In the genomic region with DNA sequence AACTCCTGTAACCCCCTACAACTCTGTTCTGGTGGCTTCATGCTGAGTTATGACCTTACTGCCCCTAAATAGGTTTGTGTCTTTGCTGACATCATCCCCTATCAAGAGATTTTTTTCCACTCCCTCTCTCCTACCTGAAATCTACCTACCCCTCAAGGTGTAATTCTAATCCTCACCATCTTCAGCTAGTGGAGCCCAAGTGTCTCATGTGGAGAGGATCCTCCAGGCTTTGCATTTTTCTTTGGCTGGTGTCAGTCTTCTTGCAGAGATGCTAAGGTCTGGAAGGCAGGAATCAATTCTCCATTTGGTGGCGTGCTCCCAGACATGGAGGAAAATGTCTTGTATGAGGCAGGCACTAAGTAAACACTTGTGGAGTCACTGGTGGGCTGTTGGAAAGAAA, we compare ENCODE assay signal across 33 cellular contexts.
"Had no signal": no experiment of that assay in that cellular context is flagged by ENCODE, and none has a peak within 500 bp of the region (broad histone marks: within the 10 kb centered on the region; RNA-seq: fewer than 3 reads in every experiment).

No MANE protein-coding gene starts in this region.

- FAIRE-seq: colon, frontal cortex had no signal

- H3K27ac Mint-ChIP-seq: activated CD4-positive, alpha-beta memory T cell treated with anti-CD3 and anti-CD28 coated beads for 36 hours; activated CD4-positive, alpha-beta T cell treated with anti-CD3 and anti-CD28 coated beads for 36 hours; activated CD4-positive, alpha-beta T cell treated with anti-CD3 and anti-CD28 coated beads, Interleukin-2, amount 10 ng/mL, durations not matched to agents 24 days and 14 days; activated CD8-positive, alpha-beta memory T cell treated with anti-CD3 and anti-CD28 coated beads, Interleukin-2, amount 10 ng/mL, durations not matched to agents 7 days and 5 days; activated CD8-positive, alpha-beta T cell treated with anti-CD3 and anti-CD28 coated beads, Interleukin-2, amount 10 ng/mL, durations not matched to agents 7 days and 5 days; activated naive CD4-positive, alpha-beta T cell treated with anti-CD3 and anti-CD28 coated beads for 36 hours; activated naive CD4-positive, alpha-beta T cell treated with anti-CD3 and anti-CD28 coated beads, Interleukin-2, amount 50 U/mL, for 24 hours; activated naive CD8-positive, alpha-beta T cell treated with anti-CD3 and anti-CD28 coated beads for 36 hours; activated naive CD8-positive, alpha-beta T cell treated with anti-CD3 and anti-CD28 coated beads, Interleukin-2, amount 50 U/mL, for 24 hours; activated T-helper 1 cell treated with anti-CD3 and anti-CD28 coated beads, Interleukin-12 subunit alpha, Interleukin-12 subunit beta, Interleukin-2, Interleukin-4 antibody, amounts not matched to agents 30 ng/mL and 10 ng/mL and 1 ng/mL, durations not matched to agents 14 hours and 24 hours and 36 hours; activated T-helper 2 cell treated with anti-CD3 and anti-CD28 coated beads, Interferon-gamma antibody, Interleukin-2, Interleukin-4, amounts not matched to agents 10 μg/mL and 5 μg/mL and 100 μg/mL, durations not matched to agents 14 hours and 24 hours and 36 hours; T-helper 17 cell; T-helper 2 cell treated with Interferon-gamma antibody and Interleukin-4, amounts not matched to agents 5 μg/mL and 100 μg/mL, for 36 hours had no signal

- H3K4me3 Mint-ChIP-seq: activated CD4-positive, alpha-beta memory T cell treated with anti-CD3 and anti-CD28 coated beads for 36 hours; activated CD4-positive, alpha-beta T cell treated with anti-CD3 and anti-CD28 coated beads for 36 hours; activated CD4-positive, alpha-beta T cell treated with anti-CD3 and anti-CD28 coated beads, Interleukin-2, amount 10 ng/mL, durations not matched to agents 24 days and 14 days; activated CD8-positive, alpha-beta memory T cell treated with anti-CD3 and anti-CD28 coated beads, Interleukin-2, amount 10 ng/mL, durations not matched to agents 7 days and 5 days; activated CD8-positive, alpha-beta T cell treated with anti-CD3 and anti-CD28 coated beads, Interleukin-2, amount 10 ng/mL, durations not matched to agents 7 days and 5 days; activated naive CD4-positive, alpha-beta T cell treated with anti-CD3 and anti-CD28 coated beads for 36 hours; activated naive CD4-positive, alpha-beta T cell treated with anti-CD3 and anti-CD28 coated beads, Interleukin-2, amount 50 U/mL, for 24 hours; activated naive CD8-positive, alpha-beta T cell treated with anti-CD3 and anti-CD28 coated beads for 36 hours; activated naive CD8-positive, alpha-beta T cell treated with anti-CD3 and anti-CD28 coated beads, Interleukin-2, amount 50 U/mL, for 24 hours; activated T-helper 1 cell treated with anti-CD3 and anti-CD28 coated beads, Interleukin-12 subunit alpha, Interleukin-12 subunit beta, Interleukin-2, Interleukin-4 antibody, amounts not matched to agents 30 ng/mL and 10 ng/mL and 1 ng/mL, durations not matched to agents 14 hours and 24 hours and 36 hours; T-helper 17 cell; T-helper 2 cell treated with Interferon-gamma antibody and Interleukin-4, amounts not matched to agents 5 μg/mL and 100 μg/mL, for 36 hours had no signal

- H3K36me3 Mint-ChIP-seq: activated CD4-positive, alpha-beta memory T cell treated with anti-CD3 and anti-CD28 coated beads for 36 hours; activated CD8-positive, alpha-beta memory T cell treated with anti-CD3 and anti-CD28 coated beads, Interleukin-2, amount 10 ng/mL, durations not matched to agents 7 days and 5 days; activated naive CD4-positive, alpha-beta T cell treated with anti-CD3 and anti-CD28 coated beads, Interleukin-2, amount 50 U/mL, for 24 hours; activated naive CD8-positive, alpha-beta T cell treated with anti-CD3 and anti-CD28 coated beads for 36 hours had no signal

- ATAC-seq: activated CD4-positive, alpha-beta T cell treated with anti-CD3 and anti-CD28 coated beads for 36 hours; activated CD8-positive, alpha-beta memory T cell treated with anti-CD3 and anti-CD28 coated beads, Interleukin-2, amount 10 ng/mL, durations not matched to agents 7 days and 5 days; activated CD8-positive, alpha-beta T cell treated with anti-CD3 and anti-CD28 coated beads, Interleukin-2, amount 10 ng/mL, durations not matched to agents 7 days and 5 days; activated naive CD8-positive, alpha-beta T cell treated with anti-CD3 and anti-CD28 coated beads, Interleukin-2, amount 50 U/mL, for 24 hours; T-helper 17 cell had no signal

- H3K4me3 ChIP-seq: adrenal gland, body of pancreas, dorsolateral prefrontal cortex, esophagus squamous epithelium had no signal

- H3K4me1 Mint-ChIP-seq: activated CD4-positive, alpha-beta T cell treated with anti-CD3 and anti-CD28 coated beads for 36 hours; activated CD4-positive, alpha-beta T cell treated with anti-CD3 and anti-CD28 coated beads, Interleukin-2, amount 10 ng/mL, durations not matched to agents 24 days and 14 days; activated CD8-positive, alpha-beta memory T cell treated with anti-CD3 and anti-CD28 coated beads, Interleukin-2, amount 10 ng/mL, durations not matched to agents 7 days and 5 days; activated naive CD4-positive, alpha-beta T cell treated with anti-CD3 and anti-CD28 coated beads, Interleukin-2, amount 50 U/mL, for 24 hours; activated naive CD8-positive, alpha-beta T cell treated with anti-CD3 and anti-CD28 coated beads for 36 hours; activated naive CD8-positive, alpha-beta T cell treated with anti-CD3 and anti-CD28 coated beads, Interleukin-2, amount 50 U/mL, for 24 hours; T-helper 17 cell had no signal

- H3K27ac ChIP-seq: adrenal gland, dorsolateral prefrontal cortex, epithelial cell of prostate, esophagus squamous epithelium, WERI-Rb-1 had no signal

- H3K36me3 ChIP-seq: adrenal gland, esophagus squamous epithelium, WERI-Rb-1 had no signal

- H3K27me3 ChIP-seq: adrenal gland, body of pancreas had no signal

- H3K9me3 ChIP-seq: adrenal gland, body of pancreas, esophagus squamous epithelium had no signal

- H3K4me1 ChIP-seq: adrenal gland, esophagus squamous epithelium had no signal

- H3K9me3 Mint-ChIP-seq: activated CD4-positive, alpha-beta memory T cell treated with anti-CD3 and anti-CD28 coated beads for 36 hours; activated CD4-positive, alpha-beta T cell treated with anti-CD3 and anti-CD28 coated beads, Interleukin-2, amount 10 ng/mL, durations not matched to agents 24 days and 14 days; activated naive CD4-positive, alpha-beta T cell treated with anti-CD3 and anti-CD28 coated beads for 36 hours; activated naive CD4-positive, alpha-beta T cell treated with anti-CD3 and anti-CD28 coated beads, Interleukin-2, amount 50 U/mL, for 24 hours; activated naive CD8-positive, alpha-beta T cell treated with anti-CD3 and anti-CD28 coated beads for 36 hours; activated naive CD8-positive, alpha-beta T cell treated with anti-CD3 and anti-CD28 coated beads, Interleukin-2, amount 50 U/mL, for 24 hours; activated T-helper 1 cell treated with anti-CD3 and anti-CD28 coated beads, Interleukin-12 subunit alpha, Interleukin-12 subunit beta, Interleukin-2, Interleukin-4 antibody, amounts not matched to agents 30 ng/mL and 10 ng/mL and 1 ng/mL, durations not matched to agents 14 hours and 24 hours and 36 hours; activated T-helper 2 cell treated with anti-CD3 and anti-CD28 coated beads, Interferon-gamma antibody, Interleukin-2, Interleukin-4, amounts not matched to agents 10 μg/mL and 5 μg/mL and 100 μg/mL, durations not matched to agents 14 hours and 24 hours and 36 hours; T-helper 2 cell treated with Interferon-gamma antibody and Interleukin-4, amounts not matched to agents 5 μg/mL and 100 μg/mL, for 36 hours had no signal

- DNase-seq: activated CD4-positive, alpha-beta memory T cell treated with anti-CD3 and anti-CD28 coated beads for 36 hours; activated CD4-positive, alpha-beta T cell treated with anti-CD3 and anti-CD28 coated beads for 36 hours; activated CD4-positive, alpha-beta T cell treated with anti-CD3 and anti-CD28 coated beads, Interleukin-2, amount 10 ng/mL, durations not matched to agents 24 days and 14 days; activated CD4-positive, CD25-positive, alpha-beta regulatory T cell; activated CD4-positive, CD25-positive, alpha-beta regulatory T cell treated with anti-CD3 and anti-CD28 coated beads, Interleukin-2, amount 50 U/mL, for 72 hours; activated CD8-positive, alpha-beta memory T cell treated with anti-CD3 and anti-CD28 coated beads, Interleukin-2, amount 10 ng/mL, durations not matched to agents 7 days and 5 days; activated CD8-positive, alpha-beta memory T cell treated with anti-CD3 and anti-CD28 coated beads, Interleukin-2, amount 50 U/mL, for 4 hours; activated CD8-positive, alpha-beta T cell treated with anti-CD3 and anti-CD28 coated beads, Interleukin-2, amount 10 ng/mL, durations not matched to agents 7 days and 5 days; activated effector memory CD4-positive, alpha-beta T cell treated with anti-CD3 and anti-CD28 coated beads, Interleukin-2, amount 50 U/mL, for 16 hours; activated naive CD4-positive, alpha-beta T cell treated with anti-CD3 and anti-CD28 coated beads for 36 hours; activated naive CD8-positive, alpha-beta T cell treated with anti-CD3 and anti-CD28 coated beads for 36 hours; activated naive CD8-positive, alpha-beta T cell treated with anti-CD3 and anti-CD28 coated beads, Interleukin-2, amount 50 U/mL, for 24 hours; activated T-cell treated with anti-CD3 and anti-CD28 coated beads, Interleukin-2, amount 50 U/mL, for 1 hour; activated T-cell treated with anti-CD3 and anti-CD28 coated beads, Interleukin-2, amount 50 U/mL, for 48 hours; adrenal gland; amygdala; aorta; caudate nucleus; dorsolateral prefrontal cortex; effector memory CD4-positive, alpha-beta T cell; esophagus squamous epithelium; T-helper 1 cell; T-helper 17 cell; T1000; WERI-Rb-1 had no signal
